Comparison of ENCODE assay signal across 28 cellular contexts in genomic region chr12:132064641-132065040, GRCh38.
DNase-seq lines count a peak whose midpoint lies in the region; ATAC-seq lines count a peak whose summit lies in the region.
"Had no signal": no experiment of that assay in that cellular context is flagged by ENCODE, and none has a peak within 500 bp of the region (broad histone marks: within the 10 kb centered on the region; RNA-seq: fewer than 3 reads in every experiment).

No MANE protein-coding gene starts in this region.

- ATAC-seq in T-helper 17 cell (peak; percentile 19), naive B cell (ENCODE audit: low read depth in 2 of 2) (peak; percentile 73 to 75), GM18519 (IDR thresholded peaks at IDR 0.05; ENCODE audit: low FRiP score, unreplicated experiment) (no peak)
- no peak for ATAC-seq in activated CD4-positive, CD25-positive, alpha-beta regulatory T cell treated with anti-CD3 and anti-CD28 coated beads, Interleukin-2, amount 50 U/mL, for 24 hours
- ATAC-seq: left lung, psoas muscle, sciatic nerve had no signal

- peaks cover 12% of the 10 kb centered on the region for H3K36me3 Mint-ChIP-seq in activated naive CD4-positive, alpha-beta T cell treated with anti-CD3 and anti-CD28 coated beads, Interleukin-2, amount 50 U/mL, for 24 hours
- H3K36me3 Mint-ChIP-seq in T-helper 17 cell (ENCODE audit: low read depth) (peaks cover 8% of the 10 kb centered on the region), naive B cell (peaks cover 20 to 23% of the 10 kb centered on the region in 2 donors)

- no peaks in the 10 kb centered on the region for H3K9me3 ChIP-seq in T-helper 17 cell (ENCODE audit: control insufficient read depth, low read length, poor library complexity, severe bottlenecking)
- H3K9me3 ChIP-seq: left lung, psoas muscle, upper lobe of left lung had no signal

- DNase-seq in activated naive CD4-positive, alpha-beta T cell treated with anti-CD3 and anti-CD28 coated beads, Interleukin-2, amount 50 U/mL, for 16 hours: no peak
- DNase-seq in T-helper 17 cell (no peak), naive B cell (peak; percentile 49), ecto neural progenitor cell (ENCODE audit: low spot score) (no peak), iPS-NIHi11 (ENCODE audit: low spot score) (no peak)
- DNase-seq: activated CD4-positive, alpha-beta T cell treated with anti-CD3 and anti-CD28 coated beads for 1 hour; activated naive CD8-positive, alpha-beta T cell treated with anti-CD3 and anti-CD28 coated beads, Interleukin-2, amount 10 ng/mL, durations not matched to agents 7 days and 5 days; aorta; CD8-positive, alpha-beta memory T cell; effector CD4-positive, alpha-beta T cell; EL; H9; Karpas-422; left lung; mesendoderm; NCI-H1930; NCI-H2171 treated with DMSO at 0.1 percent for 48 hours; NCI-H510A treated with DMSO at 0.1 percent for 48 hours; occipital lobe; OCI-M1; psoas muscle; stimulated activated CD4-positive, alpha-beta T cell treated with anti-CD3 and anti-CD28 coated beads, Interleukin-4, amount 100 ng/mL, for 4 hours; stimulated activated naive CD4-positive, alpha-beta T cell had no signal

- H3K9me3 Mint-ChIP-seq in activated naive CD4-positive, alpha-beta T cell treated with anti-CD3 and anti-CD28 coated beads, Interleukin-2, amount 50 U/mL, for 24 hours: no peaks in the 10 kb centered on the region
- H3K9me3 Mint-ChIP-seq in naive B cell: no peaks in the 10 kb centered on the region
- H3K9me3 Mint-ChIP-seq: activated naive CD8-positive, alpha-beta T cell treated with anti-CD3 and anti-CD28 coated beads, Interleukin-2, amount 10 ng/mL, durations not matched to agents 7 days and 5 days; CD8-positive, alpha-beta memory T cell; H9 had no signal

- peaks cover 23% of the 10 kb centered on the region for H3K4me1 Mint-ChIP-seq in activated naive CD4-positive, alpha-beta T cell treated with anti-CD3 and anti-CD28 coated beads, Interleukin-2, amount 50 U/mL, for 24 hours
- H3K4me1 Mint-ChIP-seq in T-helper 17 cell: peaks cover 21% of the 10 kb centered on the region
- peaks cover 52 to 60% (median 60%) of the 10 kb centered on the region in 3 donors for H3K4me1 Mint-ChIP-seq in naive B cell
- H3K4me1 Mint-ChIP-seq: H9 had no signal

- no peak overlapping the region for H3K4me3 Mint-ChIP-seq in activated naive CD4-positive, alpha-beta T cell treated with anti-CD3 and anti-CD28 coated beads, Interleukin-2, amount 50 U/mL, for 24 hours
- H3K4me3 Mint-ChIP-seq in T-helper 17 cell: no peak overlapping the region
- peak overlapping the region; percentile 65 to 90 (median 74) for H3K4me3 Mint-ChIP-seq in naive B cell
- H3K4me3 Mint-ChIP-seq: CD8-positive, alpha-beta memory T cell; H9 had no signal

- H3K27me3 Mint-ChIP-seq in activated naive CD4-positive, alpha-beta T cell treated with anti-CD3 and anti-CD28 coated beads, Interleukin-2, amount 50 U/mL, for 24 hours: no peaks in the 10 kb centered on the region
- H3K27me3 Mint-ChIP-seq in T-helper 17 cell (no peaks in the 10 kb centered on the region), naive B cell (no peaks in the 10 kb centered on the region)
- H3K27me3 Mint-ChIP-seq: activated naive CD8-positive, alpha-beta T cell treated with anti-CD3 and anti-CD28 coated beads, Interleukin-2, amount 10 ng/mL, durations not matched to agents 7 days and 5 days; CD8-positive, alpha-beta memory T cell had no signal

- H3K27ac Mint-ChIP-seq in activated naive CD4-positive, alpha-beta T cell treated with anti-CD3 and anti-CD28 coated beads, Interleukin-2, amount 50 U/mL, for 24 hours: peak overlapping the region; percentile 23
- no peak overlapping the region for H3K27ac Mint-ChIP-seq in T-helper 17 cell
- peak overlapping the region; percentile 65 to 97 (median 88) for H3K27ac Mint-ChIP-seq in naive B cell

Comparison
In these comparisons a context has a peak if more than half of its experiments do, and no peak if none do; other contexts are left out.
1. H3K4me3 Mint-ChIP-seq: peak in naive B cell (8 of 8); none in activated naive CD4-positive, alpha-beta T cell treated with anti-CD3 and anti-CD28 coated beads, Interleukin-2, amount 50 U/mL, for 24 hours (single experiment) and T-helper 17 cell (single experiment).
2. ATAC-seq: peak in T-helper 17 cell (single experiment) and naive B cell (2 of 2); none in GM18519 (single experiment) and activated CD4-positive, CD25-positive, alpha-beta regulatory T cell treated with anti-CD3 and anti-CD28 coated beads, Interleukin-2, amount 50 U/mL, for 24 hours (0 of 2).